ENCODE assay signal across 1 cellular context in genomic region chr20:57409316-57409671, GRCh38.
TF ChIP-seq lines count a peak whose summit lies in the region.

No MANE protein-coding gene starts in this region.

TF ChIP-seq in GM12878, 131 proteins besides CTCF, POLR2A, EP300 and RAD21:
- TF ChIP-seq, protein P1, sequence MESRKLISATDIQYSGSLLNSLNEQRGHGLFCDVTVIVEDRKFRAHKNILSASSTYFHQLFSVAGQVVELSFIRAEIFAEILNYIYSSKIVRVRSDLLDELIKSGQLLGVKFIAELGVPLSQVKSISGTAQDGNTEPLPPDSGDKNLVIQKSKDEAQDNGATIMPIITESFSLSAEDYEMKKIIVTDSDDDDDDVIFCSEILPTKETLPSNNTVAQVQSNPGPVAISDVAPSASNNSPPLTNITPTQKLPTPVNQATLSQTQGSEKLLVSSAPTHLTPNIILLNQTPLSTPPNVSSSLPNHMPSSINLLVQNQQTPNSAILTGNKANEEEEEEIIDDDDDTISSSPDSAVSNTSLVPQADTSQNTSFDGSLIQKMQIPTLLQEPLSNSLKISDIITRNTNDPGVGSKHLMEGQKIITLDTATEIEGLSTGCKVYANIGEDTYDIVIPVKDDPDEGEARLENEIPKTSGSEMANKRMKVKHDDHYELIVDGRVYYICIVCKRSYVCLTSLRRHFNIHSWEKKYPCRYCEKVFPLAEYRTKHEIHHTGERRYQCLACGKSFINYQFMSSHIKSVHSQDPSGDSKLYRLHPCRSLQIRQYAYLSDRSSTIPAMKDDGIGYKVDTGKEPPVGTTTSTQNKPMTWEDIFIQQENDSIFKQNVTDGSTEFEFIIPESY (IDR thresholded peaks at IDR 0.05), result peak; percentile 81
- TF ChIP-seq CHD2 (IDR thresholded peaks at IDR 0.05; ENCODE audit: borderline replicate concordance, low read depth, low read length) (0 out of 2 replicates have a peak, but pooled peaks have one; percentile 10), BACH1 (IDR thresholded peaks at IDR 0.05; ENCODE audit: borderline replicate concordance) (0 out of 2 replicates have a peak, but pooled peaks have one; percentile 8), MYC (IDR thresholded peaks at IDR 0.05; ENCODE audit: insufficient read depth, insufficient read length, insufficient replicate concordance, low read length, severe bottlenecking) (no peak), PML (IDR thresholded peaks at IDR 0.05; ENCODE audit: low read length) (peak; percentile 28; the same call in 1 of the 2 replicates)
